In genomic region chr19:1402411-1403070, GRCh38 we compare ENCODE assay signal across 1 cellular context.
A peak's percentile ranks its signal among the peaks of the same experiment; 100 is the strongest.
TF ChIP-seq lines count a peak whose summit lies in the region.

No MANE protein-coding gene starts in this region.

TF ChIP-seq in HepG2, 621 proteins besides CTCF, POLR2A, EP300 and RAD21 (continued from another document and continues in another):
- TF ChIP-seq CHD2 (IDR thresholded peaks at IDR 0.05; ENCODE audit: low read depth, low read length) (no peak), ZBTB25 (CRISPR knock-in tag; IDR thresholded peaks at IDR 0.05) (no peak), MEIS1 (CRISPR knock-in tag; IDR thresholded peaks at IDR 0.05; ENCODE audit: borderline replicate concordance) (no peak), ZNF678 (CRISPR knock-in tag; IDR thresholded peaks at IDR 0.05) (no peak), GRHL1 (CRISPR knock-in tag; conservative IDR thresholded peaks at IDR 0.05) (no peak), ZNF773 (CRISPR knock-in tag; IDR thresholded peaks at IDR 0.05; ENCODE audit: borderline replicate concordance) (no peak), HOMEZ (CRISPR knock-in tag; IDR thresholded peaks at IDR 0.05; ENCODE audit: low read depth) (no peak), HMGA1 (CRISPR knock-in tag; conservative IDR thresholded peaks at IDR 0.05) (no peak), ZNF850 (CRISPR knock-in tag; conservative IDR thresholded peaks at IDR 0.05) (no peak), ELF4 (CRISPR knock-in tag; IDR thresholded peaks at IDR 0.05; ENCODE audit: borderline replicate concordance) (no peak), SMC3 (IDR thresholded peaks at IDR 0.05; ENCODE audit: low read length) (no peak), ZNF263 (CRISPR knock-in tag; IDR thresholded peaks at IDR 0.05) (no peak), RFX5 (IDR thresholded peaks at IDR 0.05; ENCODE audit: low read depth, low read length) (no peak), ZSCAN21 (CRISPR knock-in tag; IDR thresholded peaks at IDR 0.05; ENCODE audit: borderline replicate concordance) (no peak), ZNF703 (CRISPR knock-in tag; IDR thresholded peaks at IDR 0.05; ENCODE audit: borderline replicate concordance) (no peak), ZNF713 (CRISPR knock-in tag; IDR thresholded peaks at IDR 0.05) (no peak), ZNF224 (CRISPR knock-in tag; IDR thresholded peaks at IDR 0.05) (no peak), DR1 (CRISPR knock-in tag; IDR thresholded peaks at IDR 0.05) (no peak), STAT6 (CRISPR knock-in tag; IDR thresholded peaks at IDR 0.05; ENCODE audit: borderline replicate concordance) (no peak), REXO4 (CRISPR knock-in tag; IDR thresholded peaks at IDR 0.05; ENCODE audit: borderline replicate concordance) (no peak), EZH2 (conservative IDR thresholded peaks at IDR 0.05; ENCODE audit: low read depth, low read length) (no peak), ZBTB7B (CRISPR knock-in tag; IDR thresholded peaks at IDR 0.05) (no peak), KDM2A (CRISPR knock-in tag; IDR thresholded peaks at IDR 0.05; ENCODE audit: borderline replicate concordance, low read depth) (peak; percentile 31; the same call in 1 of the 2 replicates), DMAP1 (CRISPR knock-in tag; IDR thresholded peaks at IDR 0.05) (no peak), CCDC6 (CRISPR knock-in tag; IDR thresholded peaks at IDR 0.05) (no peak), ZFP91 (CRISPR knock-in tag; IDR thresholded peaks at IDR 0.05; ENCODE audit: borderline replicate concordance) (peak; percentile 15; the same call in 1 of the 2 replicates), ZNF549 (CRISPR knock-in tag; IDR thresholded peaks at IDR 0.05) (no peak), MZF1 (CRISPR knock-in tag; IDR thresholded peaks at IDR 0.05; ENCODE audit: borderline replicate concordance) (no peak)
- TF ChIP-seq, protein P1, sequence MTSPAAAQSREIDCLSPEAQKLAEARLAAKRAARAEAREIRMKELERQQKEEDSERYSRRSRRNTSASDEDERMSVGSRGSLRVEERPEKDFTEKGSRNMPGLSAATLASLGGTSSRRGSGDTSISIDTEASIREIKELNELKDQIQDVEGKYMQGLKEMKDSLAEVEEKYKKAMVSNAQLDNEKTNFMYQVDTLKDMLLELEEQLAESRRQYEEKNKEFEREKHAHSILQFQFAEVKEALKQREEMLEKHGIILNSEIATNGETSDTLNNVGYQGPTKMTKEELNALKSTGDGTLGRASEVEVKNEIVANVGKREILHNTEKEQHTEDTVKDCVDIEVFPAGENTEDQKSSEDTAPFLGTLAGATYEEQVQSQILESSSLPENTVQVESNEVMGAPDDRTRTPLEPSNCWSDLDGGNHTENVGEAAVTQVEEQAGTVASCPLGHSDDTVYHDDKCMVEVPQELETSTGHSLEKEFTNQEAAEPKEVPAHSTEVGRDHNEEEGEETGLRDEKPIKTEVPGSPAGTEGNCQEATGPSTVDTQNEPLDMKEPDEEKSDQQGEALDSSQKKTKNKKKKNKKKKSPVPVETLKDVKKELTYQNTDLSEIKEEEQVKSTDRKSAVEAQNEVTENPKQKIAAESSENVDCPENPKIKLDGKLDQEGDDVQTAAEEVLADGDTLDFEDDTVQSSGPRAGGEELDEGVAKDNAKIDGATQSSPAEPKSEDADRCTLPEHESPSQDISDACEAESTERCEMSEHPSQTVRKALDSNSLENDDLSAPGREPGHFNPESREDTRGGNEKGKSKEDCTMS (CRISPR knock-in tag; conservative IDR thresholded peaks at IDR 0.05) = no peak
- TF ChIP-seq, protein P2, sequence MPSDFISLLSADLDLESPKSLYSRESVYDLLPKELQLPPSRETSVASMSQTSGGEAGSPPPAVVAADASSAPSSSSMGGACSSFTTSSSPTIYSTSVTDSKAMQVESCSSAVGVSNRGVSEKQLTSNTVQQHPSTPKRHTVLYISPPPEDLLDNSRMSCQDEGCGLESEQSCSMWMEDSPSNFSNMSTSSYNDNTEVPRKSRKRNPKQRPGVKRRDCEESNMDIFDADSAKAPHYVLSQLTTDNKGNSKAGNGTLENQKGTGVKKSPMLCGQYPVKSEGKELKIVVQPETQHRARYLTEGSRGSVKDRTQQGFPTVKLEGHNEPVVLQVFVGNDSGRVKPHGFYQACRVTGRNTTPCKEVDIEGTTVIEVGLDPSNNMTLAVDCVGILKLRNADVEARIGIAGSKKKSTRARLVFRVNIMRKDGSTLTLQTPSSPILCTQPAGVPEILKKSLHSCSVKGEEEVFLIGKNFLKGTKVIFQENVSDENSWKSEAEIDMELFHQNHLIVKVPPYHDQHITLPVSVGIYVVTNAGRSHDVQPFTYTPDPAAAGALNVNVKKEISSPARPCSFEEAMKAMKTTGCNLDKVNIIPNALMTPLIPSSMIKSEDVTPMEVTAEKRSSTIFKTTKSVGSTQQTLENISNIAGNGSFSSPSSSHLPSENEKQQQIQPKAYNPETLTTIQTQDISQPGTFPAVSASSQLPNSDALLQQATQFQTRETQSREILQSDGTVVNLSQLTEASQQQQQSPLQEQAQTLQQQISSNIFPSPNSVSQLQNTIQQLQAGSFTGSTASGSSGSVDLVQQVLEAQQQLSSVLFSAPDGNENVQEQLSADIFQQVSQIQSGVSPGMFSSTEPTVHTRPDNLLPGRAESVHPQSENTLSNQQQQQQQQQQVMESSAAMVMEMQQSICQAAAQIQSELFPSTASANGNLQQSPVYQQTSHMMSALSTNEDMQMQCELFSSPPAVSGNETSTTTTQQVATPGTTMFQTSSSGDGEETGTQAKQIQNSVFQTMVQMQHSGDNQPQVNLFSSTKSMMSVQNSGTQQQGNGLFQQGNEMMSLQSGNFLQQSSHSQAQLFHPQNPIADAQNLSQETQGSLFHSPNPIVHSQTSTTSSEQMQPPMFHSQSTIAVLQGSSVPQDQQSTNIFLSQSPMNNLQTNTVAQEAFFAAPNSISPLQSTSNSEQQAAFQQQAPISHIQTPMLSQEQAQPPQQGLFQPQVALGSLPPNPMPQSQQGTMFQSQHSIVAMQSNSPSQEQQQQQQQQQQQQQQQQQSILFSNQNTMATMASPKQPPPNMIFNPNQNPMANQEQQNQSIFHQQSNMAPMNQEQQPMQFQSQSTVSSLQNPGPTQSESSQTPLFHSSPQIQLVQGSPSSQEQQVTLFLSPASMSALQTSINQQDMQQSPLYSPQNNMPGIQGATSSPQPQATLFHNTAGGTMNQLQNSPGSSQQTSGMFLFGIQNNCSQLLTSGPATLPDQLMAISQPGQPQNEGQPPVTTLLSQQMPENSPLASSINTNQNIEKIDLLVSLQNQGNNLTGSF (CRISPR knock-in tag; IDR thresholded peaks at IDR 0.05) = no peak
- TF ChIP-seq, protein P3, sequence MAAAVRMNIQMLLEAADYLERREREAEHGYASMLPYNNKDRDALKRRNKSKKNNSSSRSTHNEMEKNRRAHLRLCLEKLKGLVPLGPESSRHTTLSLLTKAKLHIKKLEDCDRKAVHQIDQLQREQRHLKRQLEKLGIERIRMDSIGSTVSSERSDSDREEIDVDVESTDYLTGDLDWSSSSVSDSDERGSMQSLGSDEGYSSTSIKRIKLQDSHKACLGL (CRISPR knock-in tag; IDR thresholded peaks at IDR 0.05) = peak; percentile 23; the same call in 1 of the 2 replicates
- TF ChIP-seq, protein P4, sequence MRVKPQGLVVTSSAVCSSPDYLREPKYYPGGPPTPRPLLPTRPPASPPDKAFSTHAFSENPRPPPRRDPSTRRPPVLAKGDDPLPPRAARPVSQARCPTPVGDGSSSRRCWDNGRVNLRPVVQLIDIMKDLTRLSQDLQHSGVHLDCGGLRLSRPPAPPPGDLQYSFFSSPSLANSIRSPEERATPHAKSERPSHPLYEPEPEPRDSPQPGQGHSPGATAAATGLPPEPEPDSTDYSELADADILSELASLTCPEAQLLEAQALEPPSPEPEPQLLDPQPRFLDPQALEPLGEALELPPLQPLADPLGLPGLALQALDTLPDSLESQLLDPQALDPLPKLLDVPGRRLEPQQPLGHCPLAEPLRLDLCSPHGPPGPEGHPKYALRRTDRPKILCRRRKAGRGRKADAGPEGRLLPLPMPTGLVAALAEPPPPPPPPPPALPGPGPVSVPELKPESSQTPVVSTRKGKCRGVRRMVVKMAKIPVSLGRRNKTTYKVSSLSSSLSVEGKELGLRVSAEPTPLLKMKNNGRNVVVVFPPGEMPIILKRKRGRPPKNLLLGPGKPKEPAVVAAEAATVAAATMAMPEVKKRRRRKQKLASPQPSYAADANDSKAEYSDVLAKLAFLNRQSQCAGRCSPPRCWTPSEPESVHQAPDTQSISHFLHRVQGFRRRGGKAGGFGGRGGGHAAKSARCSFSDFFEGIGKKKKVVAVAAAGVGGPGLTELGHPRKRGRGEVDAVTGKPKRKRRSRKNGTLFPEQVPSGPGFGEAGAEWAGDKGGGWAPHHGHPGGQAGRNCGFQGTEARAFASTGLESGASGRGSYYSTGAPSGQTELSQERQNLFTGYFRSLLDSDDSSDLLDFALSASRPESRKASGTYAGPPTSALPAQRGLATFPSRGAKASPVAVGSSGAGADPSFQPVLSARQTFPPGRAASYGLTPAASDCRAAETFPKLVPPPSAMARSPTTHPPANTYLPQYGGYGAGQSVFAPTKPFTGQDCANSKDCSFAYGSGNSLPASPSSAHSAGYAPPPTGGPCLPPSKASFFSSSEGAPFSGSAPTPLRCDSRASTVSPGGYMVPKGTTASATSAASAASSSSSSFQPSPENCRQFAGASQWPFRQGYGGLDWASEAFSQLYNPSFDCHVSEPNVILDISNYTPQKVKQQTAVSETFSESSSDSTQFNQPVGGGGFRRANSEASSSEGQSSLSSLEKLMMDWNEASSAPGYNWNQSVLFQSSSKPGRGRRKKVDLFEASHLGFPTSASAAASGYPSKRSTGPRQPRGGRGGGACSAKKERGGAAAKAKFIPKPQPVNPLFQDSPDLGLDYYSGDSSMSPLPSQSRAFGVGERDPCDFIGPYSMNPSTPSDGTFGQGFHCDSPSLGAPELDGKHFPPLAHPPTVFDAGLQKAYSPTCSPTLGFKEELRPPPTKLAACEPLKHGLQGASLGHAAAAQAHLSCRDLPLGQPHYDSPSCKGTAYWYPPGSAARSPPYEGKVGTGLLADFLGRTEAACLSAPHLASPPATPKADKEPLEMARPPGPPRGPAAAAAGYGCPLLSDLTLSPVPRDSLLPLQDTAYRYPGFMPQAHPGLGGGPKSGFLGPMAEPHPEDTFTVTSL (CRISPR knock-in tag; IDR thresholded peaks at IDR 0.05; ENCODE audit: borderline replicate concordance) = no peak
